In the genomic region with DNA sequence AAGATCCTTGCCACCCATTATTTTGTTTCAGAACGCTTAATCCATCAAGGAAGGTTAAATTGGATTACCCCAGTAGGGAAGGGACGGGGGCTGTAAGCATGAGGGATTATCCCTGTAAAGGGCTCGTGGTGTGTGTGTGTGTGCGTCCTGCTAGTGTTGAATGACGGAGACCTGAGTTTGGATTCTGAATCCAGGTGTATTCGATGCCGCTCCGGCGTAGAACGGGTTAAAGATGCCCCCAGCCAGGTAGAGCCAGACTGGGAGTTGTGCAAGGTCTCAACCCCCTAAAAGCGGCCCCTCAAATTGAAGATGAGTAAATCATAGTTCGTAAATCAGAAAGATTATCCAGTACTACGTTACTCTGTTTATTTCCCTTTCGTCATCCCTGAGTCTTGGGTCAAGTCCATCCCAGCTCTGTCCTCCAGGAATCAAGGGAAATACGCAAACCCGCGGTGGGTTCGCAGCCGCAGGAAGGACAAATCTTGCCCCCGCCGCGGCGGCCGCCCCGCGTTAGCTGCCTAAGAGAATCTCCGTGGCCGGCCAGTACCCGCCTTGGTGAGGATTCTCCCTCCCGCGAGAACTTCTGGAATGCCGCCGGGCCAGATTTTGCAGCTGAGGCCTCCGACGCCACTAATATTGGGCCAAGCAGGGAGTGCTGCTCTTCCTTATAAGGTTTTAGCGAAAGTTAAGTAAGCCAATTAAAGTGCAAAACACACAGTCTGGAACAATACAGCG, we compare ENCODE assay signal across 8 cellular contexts. TPM values are rescaled to one million over a fixed set of nuclear protein-coding genes. Genes with fewer than 3 reads are reported as not detected.
DNase-seq lines count a peak whose midpoint lies in the region; ATAC-seq, FAIRE-seq and TF ChIP-seq lines count a peak whose summit lies in the region.

No MANE protein-coding gene starts in this region.

- H3K36me3 Mint-ChIP-seq in T-helper 1 cell treated with Interleukin-12 subunit alpha and Interleukin-12 subunit beta and Interleukin-4 antibody, amounts not matched to agents 30 μg/mL and 1 μg/mL, for 36 hours (ENCODE audit: low read depth), result peaks cover 12% of the 10 kb centered on the region

- no peak for TF ChIP-seq CTCF in lung (IDR thresholded peaks at IDR 0.05; ENCODE audit: control extremely low read depth, extremely low read depth)
- no peak for TF ChIP-seq CTCF in suprapubic skin (IDR thresholded peaks at IDR 0.05)

- H3K36me3 ChIP-seq in endocrine pancreas (ENCODE audit: control insufficient read depth, insufficient read depth, low read length) (no peaks in the 10 kb centered on the region), lung (ENCODE audit: control insufficient read depth in 2 of 2, insufficient read depth in 2 of 2, low read length in 2 of 2) (no peaks in the 10 kb centered on the region), suprapubic skin (no peaks in the 10 kb centered on the region)

- ATAC-seq in GM21447 (IDR thresholded peaks at IDR 0.05; ENCODE audit: unreplicated experiment) (peak; percentile 9), lung (ENCODE audit: insufficient read depth, low FRiP score) (peak; percentile 28)

- no peak for FAIRE-seq in HTR-8/SVneo (lab: Jason Lieb, UNC)

- no peak for TF ChIP-seq POLR2A in suprapubic skin (IDR thresholded peaks at IDR 0.05)

- H3K4me3 ChIP-seq in endocrine pancreas (ENCODE audit: control insufficient read depth, insufficient read depth, low read length), result peak overlapping the region; percentile 71
- peak overlapping the region; percentile 25 for H3K4me3 ChIP-seq in lung
- peak overlapping the region; percentile 79 for H3K4me3 ChIP-seq in suprapubic skin

- H3K9me3 Mint-ChIP-seq in T-helper 1 cell treated with Interleukin-12 subunit alpha and Interleukin-12 subunit beta and Interleukin-4 antibody, amounts not matched to agents 30 μg/mL and 1 μg/mL, for 36 hours, result no peaks in the 10 kb centered on the region

- peak overlapping the region; percentile 81 for H3K27ac Mint-ChIP-seq in T-helper 1 cell treated with Interleukin-12 subunit alpha and Interleukin-12 subunit beta and Interleukin-4 antibody, amounts not matched to agents 30 μg/mL and 1 μg/mL, for 36 hours

- H3K27ac ChIP-seq in lung (ENCODE audit: low read depth in 1 of 2, low read length in 1 of 2), result peak overlapping the region; percentile 65 to 86
- H3K27ac ChIP-seq in suprapubic skin, result peak overlapping the region; percentile 90

- peaks cover 50% of the 10 kb centered on the region for H3K27me3 Mint-ChIP-seq in T-helper 1 cell treated with Interleukin-12 subunit alpha and Interleukin-12 subunit beta and Interleukin-4 antibody, amounts not matched to agents 30 μg/mL and 1 μg/mL, for 36 hours (ENCODE audit: low read depth)

- H3K4me3 Mint-ChIP-seq in T-helper 1 cell treated with Interleukin-12 subunit alpha and Interleukin-12 subunit beta and Interleukin-4 antibody, amounts not matched to agents 30 μg/mL and 1 μg/mL, for 36 hours, result peak overlapping the region; percentile 100

- H3K27me3 ChIP-seq in endocrine pancreas (ENCODE audit: control insufficient read depth, insufficient read depth, low read length) (no peaks in the 10 kb centered on the region), lung (ENCODE audit: control insufficient read depth, insufficient read depth) (no peaks in the 10 kb centered on the region), suprapubic skin (peaks cover 8% of the 10 kb centered on the region)

- H3K4me1 ChIP-seq in endocrine pancreas (ENCODE audit: control insufficient read depth, insufficient read depth, low read length) (peaks cover 8% of the 10 kb centered on the region), lung (ENCODE audit: control insufficient read depth in 2 of 2, insufficient read depth in 2 of 2, low read length in 2 of 2) (peaks cover 4 to 16% of the 10 kb centered on the region in 2 donors), suprapubic skin (peaks cover 22% of the 10 kb centered on the region)

- peaks cover 32% of the 10 kb centered on the region for H3K4me1 Mint-ChIP-seq in T-helper 1 cell treated with Interleukin-12 subunit alpha and Interleukin-12 subunit beta and Interleukin-4 antibody, amounts not matched to agents 30 μg/mL and 1 μg/mL, for 36 hours (ENCODE audit: low read depth)

- no peak for TF ChIP-seq EP300 in suprapubic skin (IDR thresholded peaks at IDR 0.05)

- 12 to 13% methylated on average over 37 of the region's 37 CpGs for WGBS in lung, 2 donors
- 8% methylated on average over 37 of the region's 37 CpGs for WGBS in suprapubic skin

- peak overlapping the region; percentile 50 for H3K9ac ChIP-seq in endocrine pancreas (ENCODE audit: control insufficient read depth, insufficient read depth, low read length)

- H3K9me3 ChIP-seq in endocrine pancreas (ENCODE audit: control insufficient read depth, low read length) (no peaks in the 10 kb centered on the region), lung (ENCODE audit: control insufficient read depth in 2 of 2, insufficient read depth in 1 of 2, low read length in 1 of 2) (no peaks in the 10 kb centered on the region), suprapubic skin (no peaks in the 10 kb centered on the region)

- peak; percentile 86 for DNase-seq in ELR (ENCODE audit: low read depth)
- DNase-seq in HTR-8/SVneo (ENCODE audit: insufficient read length, low spot score), result peak; percentile 27
- peak; percentile 78 for DNase-seq in lung (ENCODE audit: low spot score)
- peak; percentile 84 to 91 for DNase-seq in suprapubic skin (ENCODE audit: low spot score in 2 of 2)
- DNase-seq in NCI-H1417 treated with DMSO at 0.1 percent for 48 hours (lab: John Stamatoyannopoulos, UW), result no peak

RNA-seq across cellular contexts. Expression of a gene that starts 0.6 kb away (rescaled TPM):
- 10 to 100 TPM; 26.4 to 31.5 TPM for total RNA-seq in lung
- polyA plus RNA-seq in lung, result 10 to 100 TPM in 1 of 2 donors, 1 to 10 TPM in 1; 10.0 to 11.1 TPM
- total RNA-seq in suprapubic skin, result 10 to 100 TPM; 15.2 to 24.9 (median 22.1) TPM

Comparison
In these comparisons a context has a peak if more than half of its experiments do, and no peak if none do; other contexts are left out.
1. H3K4me3 ChIP-seq: peak in every context shown above with its lines; median percentile 79 in suprapubic skin; 71 in endocrine pancreas; 25 in lung.